In genomic region chr15:59611277-59612260, GRCh38 we compare ENCODE assay signal across 12 cellular contexts. TPM values are rescaled to one million over a fixed set of nuclear protein-coding genes. Genes with fewer than 3 reads are reported as not detected.
DNase-seq lines count a peak whose midpoint lies in the region; ATAC-seq, FAIRE-seq and TF ChIP-seq lines count a peak whose summit lies in the region.
"Had no signal": no experiment of that assay in that cellular context is flagged by ENCODE, and none has a peak within 500 bp of the region (broad histone marks: within the 10 kb centered on the region; RNA-seq: fewer than 3 reads in every experiment).

TSS of gene GCNT3 (plus strand) at chr15:59611783. CDS start at chr15:59618239, 6,456 bp downstream.

- FAIRE-seq in HTR-8/SVneo (lab: Jason Lieb, UNC), result no peak

- H3K4me3 ChIP-seq in astrocyte of the spinal cord (ENCODE audit: low read depth, low read length), result no peak within 1 kb of the TSS
- H3K4me3 ChIP-seq: gastroesophageal sphincter had no signal

- ATAC-seq in GM19328 (IDR thresholded peaks at IDR 0.05; ENCODE audit: unreplicated experiment), result no peak
- ATAC-seq: gastroesophageal sphincter had no signal

- peak; percentile 34 for DNase-seq in A172 (ENCODE audit: low spot score)
- peak; percentile 40 for DNase-seq in HK-2 (ENCODE audit: unreplicated experiment)
- peak; percentile 9 for DNase-seq in astrocyte of the spinal cord (ENCODE audit: low read depth, low spot score)
- DNase-seq in kidney tubule cell (ENCODE audit: low spot score), result peak; percentile 96
- no peak for DNase-seq in posterior cingulate gyrus
- DNase-seq in HTR-8/SVneo (ENCODE audit: insufficient read length, low spot score), result no peak
- no peak for DNase-seq in hepatic stellate cell (ENCODE audit: low spot score)
- DNase-seq: activated T-cell treated with anti-CD3 and anti-CD28 coated beads, Interleukin-2, amount 50 U/mL, for 1 hour; AML-193; SHP77 treated with DMSO at 0.1 percent for 48 hours had no signal

- in situ Hi-C loops in astrocyte of the spinal cord (cut with HindIII; ENCODE audit: low sequenced_read_pairs), result no loop called here

- TF ChIP-seq CTCF in astrocyte of the spinal cord (IDR thresholded peaks at IDR 0.05; ENCODE audit: low read depth, low read length), result no peak

- intact Hi-C loops in posterior cingulate gyrus (cut with DNase I), result no loop called here

RNA-seq across cellular contexts. Expression of gene GCNT3, which starts in this region (rescaled TPM):
- total RNA-seq in A172 (2014; rRNA removed; shearing (Covaris generic)), result 1.5 and 2.6 TPM in 2 replicates

Comparison
In these comparisons a context has a peak if more than half of its experiments do, and no peak if none do; other contexts are left out.
1. DNase-seq: peak in A172 (single experiment), HK-2 (single experiment), astrocyte of the spinal cord (single experiment) and kidney tubule cell (single experiment); none in posterior cingulate gyrus (0 of 10), HTR-8/SVneo (single experiment) and hepatic stellate cell (single experiment).